14 cellular contexts compared by ENCODE assay signal in the genomic region with DNA sequence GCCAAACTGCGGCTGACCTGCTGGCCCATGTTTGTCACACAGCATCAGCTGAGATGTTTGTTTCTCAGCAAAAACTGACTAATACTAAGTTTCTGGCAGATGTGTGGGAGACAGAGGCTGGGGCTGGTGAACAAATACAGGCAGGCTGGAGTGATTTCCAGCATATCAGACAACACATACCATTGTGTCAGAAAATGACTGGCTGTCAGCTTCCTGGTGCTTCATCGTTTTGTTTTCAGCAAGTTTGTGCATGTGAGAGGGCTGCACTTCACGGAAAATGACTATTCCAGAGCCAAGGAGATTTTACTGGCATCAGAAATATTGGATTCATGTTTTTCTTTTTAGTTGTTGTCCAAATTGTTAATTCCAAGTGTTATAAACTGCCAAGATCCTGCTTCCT.
A peak's percentile ranks its signal among the peaks of the same experiment; 100 is the strongest.
DNase-seq lines count a peak whose midpoint lies in the region; ATAC-seq and TF ChIP-seq lines count a peak whose summit lies in the region.
"Had no signal": no experiment of that assay in that cellular context is flagged by ENCODE, and none has a peak within 500 bp of the region (broad histone marks: within the 10 kb centered on the region; RNA-seq: fewer than 3 reads in every experiment).

No MANE protein-coding gene starts in this region.

- TF ChIP-seq CTCF in RWPE2 (IDR thresholded peaks at IDR 0.05; ENCODE audit: poor library complexity, severe bottlenecking): no peak
- TF ChIP-seq CTCF in foreskin keratinocyte (conservative IDR thresholded peaks at IDR 0.05): no peak

- 82% methylated on average over 3 of the region's 3 CpGs for WGBS in thymus

- no peak overlapping the region for H3K27ac ChIP-seq in RWPE2 (ENCODE audit: poor library complexity, severe bottlenecking)
- peak overlapping the region; percentile 16 for H3K27ac ChIP-seq in epithelial cell of prostate
- H3K27ac ChIP-seq in foreskin keratinocyte: no peak overlapping the region
- H3K27ac ChIP-seq in thymus (ENCODE audit: low read depth): peak overlapping the region; percentile 20
- H3K27ac ChIP-seq: BLaER1 treated with 17β-estradiol and CSF1 and Interleukin-3, amounts not matched to agents 10 nM and 100 nM had no signal

- no peaks in the 10 kb centered on the region for H3K4me1 ChIP-seq in RWPE2 (ENCODE audit: insufficient read depth, poor library complexity, severe bottlenecking)
- H3K4me1 ChIP-seq in foreskin keratinocyte: no peaks in the 10 kb centered on the region
- H3K4me1 ChIP-seq in thymus (ENCODE audit: control insufficient read depth, insufficient read depth, low read length): no peaks in the 10 kb centered on the region
- H3K4me1 ChIP-seq: BLaER1 treated with 17β-estradiol and CSF1 and Interleukin-3, amounts not matched to agents 10 nM and 100 nM; HAP-1 had no signal

- H3K9me3 ChIP-seq in RWPE2 (ENCODE audit: severe bottlenecking): no peaks in the 10 kb centered on the region
- no peaks in the 10 kb centered on the region for H3K9me3 ChIP-seq in thymus (ENCODE audit: control insufficient read depth)
- H3K9me3 ChIP-seq: BLaER1 treated with 17β-estradiol and CSF1 and Interleukin-3, amounts not matched to agents 10 nM and 100 nM; HAP-1 had no signal

- H3K36me3 ChIP-seq in RWPE2 (ENCODE audit: low read depth) (no peaks in the 10 kb centered on the region), thymus (ENCODE audit: control insufficient read depth, insufficient read depth) (no peaks in the 10 kb centered on the region)
- H3K36me3 ChIP-seq: BLaER1 treated with 17β-estradiol and CSF1 and Interleukin-3, amounts not matched to agents 10 nM and 100 nM; HAP-1 had no signal

- ATAC-seq in RWPE2 (ENCODE audit: low read depth) (peak; percentile 60), foreskin keratinocyte (peak; percentile 72)
- ATAC-seq: CD8-positive, alpha-beta T cell; HepG2 had no signal

- DNase-seq in RWPE2 (ENCODE audit: low spot score) (no peak), epithelial cell of prostate (ENCODE audit: low read depth, low spot score) (no peak), foreskin keratinocyte (peak; percentile 49 to 76), NCI-H748 treated with DMSO at 0.1 percent for 48 hours (lab: John Stamatoyannopoulos, UW) (no peak), NCI-H2227 treated with DMSO at 0.1 percent for 48 hours (lab: John Stamatoyannopoulos, UW) (no peak), NCI-H146 (lab: John Stamatoyannopoulos, UW) (no peak)
- DNase-seq: Calu3; CD8-positive, alpha-beta T cell; DMS79 treated with DMSO at 0.1 percent for 48 hours; GF-D8 had no signal

- H3K27me3 ChIP-seq in RWPE2 (ENCODE audit: insufficient read depth, poor library complexity, severe bottlenecking): no peaks in the 10 kb centered on the region
- H3K27me3 ChIP-seq in foreskin keratinocyte: no peaks in the 10 kb centered on the region
- no peaks in the 10 kb centered on the region for H3K27me3 ChIP-seq in thymus (ENCODE audit: control insufficient read depth, insufficient read depth)
- H3K27me3 ChIP-seq: BLaER1 treated with 17β-estradiol and CSF1 and Interleukin-3, amounts not matched to agents 10 nM and 100 nM had no signal

- no peak overlapping the region for H3K4me3 ChIP-seq in RWPE2 (ENCODE audit: severe bottlenecking)
- H3K4me3 ChIP-seq in thymus (ENCODE audit: low read length): no peak overlapping the region
- H3K4me3 ChIP-seq: BLaER1 treated with 17β-estradiol and CSF1 and Interleukin-3, amounts not matched to agents 10 nM and 100 nM; HAP-1 had no signal

Comparison
In these comparisons a context has a peak if more than half of its experiments do, and no peak if none do; other contexts are left out.
1. DNase-seq: peak in foreskin keratinocyte (2 of 2); none in RWPE2 (single experiment), epithelial cell of prostate (single experiment), NCI-H748 treated with DMSO at 0.1 percent for 48 hours (single experiment), NCI-H2227 treated with DMSO at 0.1 percent for 48 hours (single experiment) and NCI-H146 (single experiment).
2. H3K27ac ChIP-seq: peak in epithelial cell of prostate (single experiment) and thymus (single experiment); none in RWPE2 (single experiment) and foreskin keratinocyte (single experiment).